8 cellular contexts compared by ENCODE assay signal in the genomic region with DNA sequence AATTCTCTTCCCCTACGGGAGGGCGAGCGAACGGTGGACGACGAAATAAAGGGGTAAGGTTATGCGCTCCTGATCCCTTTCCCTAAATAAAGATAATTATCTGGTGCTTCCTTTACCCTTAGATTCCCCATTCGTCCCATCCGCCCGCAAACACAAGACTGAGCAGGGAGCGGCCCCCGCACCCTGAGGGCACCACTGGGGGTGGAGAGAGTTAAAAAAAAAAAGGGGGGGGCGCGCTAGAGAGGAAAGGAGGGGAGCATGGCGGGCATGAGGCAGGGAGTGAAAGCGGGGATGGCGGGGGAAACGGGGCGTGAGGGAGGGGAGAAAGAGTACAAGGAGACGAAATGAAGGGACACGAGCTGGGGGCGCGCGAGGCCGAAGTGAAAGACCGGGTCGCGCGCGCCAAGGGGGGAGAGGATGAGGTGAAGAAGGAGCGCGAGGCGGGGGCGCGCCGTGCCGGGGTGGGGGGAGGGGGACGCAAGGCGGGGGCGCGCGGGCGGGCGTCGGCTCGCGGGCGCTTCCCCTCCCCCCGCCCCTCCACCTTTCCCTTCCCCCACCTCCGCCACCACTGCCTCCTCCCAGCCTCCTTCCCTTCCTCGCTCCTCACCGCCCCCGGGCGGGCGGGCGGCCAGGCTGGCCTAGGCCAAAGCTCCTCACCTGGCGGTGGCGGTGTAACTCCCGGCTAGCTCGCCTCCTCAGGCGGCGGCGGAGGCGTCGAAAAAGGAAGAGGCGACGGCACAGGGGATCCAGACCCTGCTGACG. TPM values are rescaled to one million over a fixed set of nuclear protein-coding genes. Genes with fewer than 3 reads are reported as not detected.
DNase-seq lines count a peak whose midpoint lies in the region; ATAC-seq lines count a peak whose summit lies in the region.

No MANE protein-coding gene starts in this region.

- peak overlapping the region; percentile 93 to 96 (median 94) for H3K4me3 Mint-ChIP-seq in immature natural killer cell

- ATAC-seq in GM19351 (IDR thresholded peaks at IDR 0.05; ENCODE audit: unreplicated experiment) (peak; percentile 16), HG03439 (IDR thresholded peaks at IDR 0.05; ENCODE audit: unreplicated experiment) (peak; percentile 34)

- H3K27ac Mint-ChIP-seq in immature natural killer cell, result peak overlapping the region; percentile 90 to 99 (median 98)

- DNase-seq in EL, result peak; percentile 43
- peak; percentile 31 for DNase-seq in RPMI7951 (ENCODE audit: low read depth)
- peak in 1 of 3 donors; percentile 16 for DNase-seq in immature natural killer cell
- DNase-seq in stimulated activated CD4-positive, alpha-beta T cell treated with anti-CD3 and anti-CD28 coated beads, Interleukin-15, amount 100 ng/mL, for 24 hours, result peak; percentile 81
- no peak for DNase-seq in posterior vena cava (ENCODE audit: low spot score)

- H3K27me3 Mint-ChIP-seq in immature natural killer cell (ENCODE audit: low read depth in 3 of 3), result peaks cover 19 to 23% (median 20%) of the 10 kb centered on the region in 3 donors

- H3K4me1 Mint-ChIP-seq in immature natural killer cell, result peaks cover 59% of the 10 kb centered on the region in 2 donors

- H3K27ac ChIP-seq in angular gyrus (ENCODE audit: low read depth, low read length), result peak overlapping the region; percentile 85

- peaks cover 0 to 4% (median 0%) of the 10 kb centered on the region in 3 donors for H3K36me3 Mint-ChIP-seq in immature natural killer cell

- intact Hi-C loops in posterior vena cava (cut with DNase I), result loop anchor here in 1 of 2 donors (5.0 kb wide), 1 partner anchor 35 kb away; no protein-coding TSS in a partner anchor

- H3K9me3 Mint-ChIP-seq in immature natural killer cell, result no peaks in the 10 kb centered on the region

RNA-seq across cellular contexts. Expression of gene GATAD2B, which starts 0.5 kb away (rescaled TPM):
- 5.1 and 7.3 TPM in 2 replicates for total RNA-seq in RPMI7951 (2014; rRNA removed; shearing (Covaris generic))
- polyA plus RNA-seq in immature natural killer cell, result 1 to 10 TPM; 1.3 to 5.5 (median 2.1) TPM
- total RNA-seq in posterior vena cava, result 10 to 100 TPM; 33.5 to 43.5 TPM

RNA-seq across cellular contexts. Expression of gene DENND4B, which starts 24.3 kb away (rescaled TPM):
- total RNA-seq in RPMI7951 (2014; rRNA removed; shearing (Covaris generic)), result 5.9 and 8.0 TPM in 2 replicates
- polyA plus RNA-seq in immature natural killer cell, result 10 to 100 TPM in 2 of 3 donors, 1 to 10 TPM in 1; 9.9 to 37.1 (median 11.5) TPM
- total RNA-seq in posterior vena cava, result 10 to 100 TPM; 41.7 to 47.5 TPM

RNA-seq across cellular contexts. Expression of gene CRTC2, which starts 36.2 kb away (rescaled TPM):
- total RNA-seq in RPMI7951 (2014; rRNA removed; shearing (Covaris generic)), result 9.1 and 11.2 TPM in 2 replicates
- 10 to 100 TPM; 13.0 to 31.2 (median 19.3) TPM for polyA plus RNA-seq in immature natural killer cell
- 10 to 100 TPM; 26.6 to 31.0 TPM for total RNA-seq in posterior vena cava

RNA-seq across cellular contexts. Expression of gene SLC39A1, which starts 41.1 kb away (rescaled TPM):
- total RNA-seq in RPMI7951 (2014; rRNA removed; shearing (Covaris generic)), result 70.4 and 95.4 TPM in 2 replicates
- polyA plus RNA-seq in immature natural killer cell, result 10 to 100 TPM; 52.3 to 84.8 (median 54.6) TPM
- 10 to 100 TPM; 76.5 to 79.5 TPM for total RNA-seq in posterior vena cava

RNA-seq across cellular contexts. Expression of gene CREB3L4, which starts 45.4 kb away (rescaled TPM):
- total RNA-seq in RPMI7951 (2014; rRNA removed; shearing (Covaris generic)), result 7.0 and 10.4 TPM in 2 replicates
- polyA plus RNA-seq in immature natural killer cell, result 10 to 100 TPM; 10.0 to 17.6 (median 15.2) TPM
- 1 to 10 TPM; 3.2 to 5.3 TPM for total RNA-seq in posterior vena cava
